1 cellular context compared by ENCODE assay signal in the genomic region with DNA sequence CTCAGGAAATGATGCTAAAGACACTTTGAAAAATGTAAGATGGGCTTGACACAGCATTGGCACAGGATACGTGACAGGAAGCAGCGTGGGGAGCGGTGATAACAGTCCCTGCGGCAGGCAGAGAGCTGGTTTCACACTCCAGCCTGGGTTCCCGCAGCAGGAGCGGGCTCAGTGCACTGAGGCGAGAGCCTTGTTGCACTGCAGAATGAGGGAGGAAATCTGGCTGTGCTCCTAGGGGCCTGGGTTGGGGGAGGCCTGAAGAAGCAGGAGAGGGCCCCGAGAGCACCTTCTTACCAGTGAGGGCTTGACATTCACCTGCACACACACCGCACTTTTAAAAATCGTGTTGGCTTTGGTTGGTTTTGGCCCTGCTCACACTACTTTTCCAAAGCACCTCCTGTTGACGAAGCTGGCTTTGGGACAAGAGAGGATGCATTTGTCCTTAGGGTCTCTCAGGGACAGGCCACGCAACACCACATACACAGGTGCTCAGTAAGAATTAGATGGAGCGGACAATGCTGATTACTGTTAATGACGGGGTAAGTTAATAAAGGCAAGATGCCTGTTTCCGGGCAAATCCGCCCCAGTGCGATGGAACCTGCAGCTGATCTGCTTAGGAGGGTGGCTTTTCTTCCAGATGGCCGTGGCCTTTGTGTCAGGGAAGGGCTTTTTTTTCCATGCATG.
TF ChIP-seq lines count a peak whose summit lies in the region.

No MANE protein-coding gene starts in this region.

TF ChIP-seq in H1, 55 proteins besides CTCF, POLR2A, EP300 and RAD21:
- no peak for TF ChIP-seq TBP (IDR thresholded peaks at IDR 0.05; ENCODE audit: low read depth, low read length)
- TF ChIP-seq, protein P1, sequence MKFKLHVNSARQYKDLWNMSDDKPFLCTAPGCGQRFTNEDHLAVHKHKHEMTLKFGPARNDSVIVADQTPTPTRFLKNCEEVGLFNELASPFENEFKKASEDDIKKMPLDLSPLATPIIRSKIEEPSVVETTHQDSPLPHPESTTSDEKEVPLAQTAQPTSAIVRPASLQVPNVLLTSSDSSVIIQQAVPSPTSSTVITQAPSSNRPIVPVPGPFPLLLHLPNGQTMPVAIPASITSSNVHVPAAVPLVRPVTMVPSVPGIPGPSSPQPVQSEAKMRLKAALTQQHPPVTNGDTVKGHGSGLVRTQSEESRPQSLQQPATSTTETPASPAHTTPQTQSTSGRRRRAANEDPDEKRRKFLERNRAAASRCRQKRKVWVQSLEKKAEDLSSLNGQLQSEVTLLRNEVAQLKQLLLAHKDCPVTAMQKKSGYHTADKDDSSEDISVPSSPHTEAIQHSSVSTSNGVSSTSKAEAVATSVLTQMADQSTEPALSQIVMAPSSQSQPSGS (IDR thresholded peaks at IDR 0.05; ENCODE audit: low read length), result no peak
- TF ChIP-seq SRF (IDR thresholded peaks at IDR 0.05; ENCODE audit: low read depth, low read length), result no peak
- no peak for TF ChIP-seq MAFK (IDR thresholded peaks at IDR 0.05; ENCODE audit: low read depth, low read length)
